In the genomic region with DNA sequence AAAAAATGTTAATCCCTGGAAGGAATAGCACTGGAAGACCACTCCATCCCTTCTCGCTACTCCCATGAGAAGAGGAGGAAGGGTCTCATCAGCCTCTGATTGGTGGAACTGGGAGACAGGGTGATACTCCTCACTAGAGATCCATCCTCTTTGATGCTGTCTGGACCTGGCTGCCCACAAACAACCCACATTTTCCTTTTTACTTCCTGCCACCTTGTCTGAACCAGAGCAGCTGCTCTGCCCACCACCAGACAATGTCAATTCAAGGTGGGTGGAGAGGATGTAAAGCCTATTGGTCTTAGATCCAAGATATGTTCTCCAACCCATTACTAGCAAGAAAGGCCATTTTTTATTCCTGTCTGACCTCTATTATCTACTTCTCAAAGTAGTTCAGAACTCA, we compare ENCODE assay signal across 1 cellular context.
TF ChIP-seq lines count a peak whose summit lies in the region.

No MANE protein-coding gene starts in this region.

TF ChIP-seq in IMR-90, 13 proteins besides CTCF, POLR2A, EP300 and RAD21:
- TF ChIP-seq, protein P1, sequence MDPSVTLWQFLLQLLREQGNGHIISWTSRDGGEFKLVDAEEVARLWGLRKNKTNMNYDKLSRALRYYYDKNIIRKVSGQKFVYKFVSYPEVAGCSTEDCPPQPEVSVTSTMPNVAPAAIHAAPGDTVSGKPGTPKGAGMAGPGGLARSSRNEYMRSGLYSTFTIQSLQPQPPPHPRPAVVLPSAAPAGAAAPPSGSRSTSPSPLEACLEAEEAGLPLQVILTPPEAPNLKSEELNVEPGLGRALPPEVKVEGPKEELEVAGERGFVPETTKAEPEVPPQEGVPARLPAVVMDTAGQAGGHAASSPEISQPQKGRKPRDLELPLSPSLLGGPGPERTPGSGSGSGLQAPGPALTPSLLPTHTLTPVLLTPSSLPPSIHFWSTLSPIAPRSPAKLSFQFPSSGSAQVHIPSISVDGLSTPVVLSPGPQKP (IDR thresholded peaks at IDR 0.05; ENCODE audit: borderline replicate concordance, low read depth, low read length) = no peak
- TF ChIP-seq CHD1 (IDR thresholded peaks at IDR 0.05; ENCODE audit: low read depth, low read length) (no peak), MXI1 (IDR thresholded peaks at IDR 0.05; ENCODE audit: borderline replicate concordance, low read depth, low read length) (no peak)
TF ChIP-seq in IMR-90: peak in this region for 0.
